In the genomic region with DNA sequence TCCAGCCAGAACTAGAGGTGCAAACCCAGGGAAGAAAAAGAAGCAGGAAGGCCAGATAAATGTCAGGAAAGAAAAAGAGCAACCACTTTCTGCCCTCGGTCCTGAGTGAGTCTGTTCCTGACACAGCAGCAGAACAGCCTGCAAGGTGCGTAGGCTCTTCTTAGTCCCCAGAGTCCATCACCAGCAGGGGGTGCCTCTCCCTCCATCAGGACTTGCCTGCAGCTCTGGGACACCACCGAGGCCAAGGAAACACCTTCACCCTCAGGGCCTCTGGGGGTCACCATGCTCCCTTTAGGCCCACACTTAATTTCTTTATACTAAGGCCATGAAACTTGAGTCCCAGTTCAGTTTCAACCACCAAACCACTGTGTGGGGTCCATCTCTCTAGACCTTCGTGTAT, we compare ENCODE assay signal across 1 cellular context.
TF ChIP-seq lines count a peak whose summit lies in the region.

No MANE protein-coding gene starts in this region.

TF ChIP-seq in endothelial cell of umbilical vein, 7 proteins besides CTCF, POLR2A, EP300 and RAD21 (continued from another document):
- TF ChIP-seq MYC (IDR thresholded peaks at IDR 0.05; ENCODE audit: low read depth, low read length), result no peak
- no peak for TF ChIP-seq JUN (IDR thresholded peaks at IDR 0.05; ENCODE audit: borderline replicate concordance, insufficient read depth, insufficient read length, low read depth)
- no peak for TF ChIP-seq POLR2AphosphoS5 (IDR thresholded peaks at IDR 0.05; ENCODE audit: insufficient read depth, low read depth, low read length)
- TF ChIP-seq, protein P1, sequence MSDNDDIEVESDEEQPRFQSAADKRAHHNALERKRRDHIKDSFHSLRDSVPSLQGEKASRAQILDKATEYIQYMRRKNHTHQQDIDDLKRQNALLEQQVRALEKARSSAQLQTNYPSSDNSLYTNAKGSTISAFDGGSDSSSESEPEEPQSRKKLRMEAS (IDR thresholded peaks at IDR 0.05; ENCODE audit: insufficient read depth, insufficient read length), result no peak
